ENCODE assay signal across 1 cellular context in the genomic region with DNA sequence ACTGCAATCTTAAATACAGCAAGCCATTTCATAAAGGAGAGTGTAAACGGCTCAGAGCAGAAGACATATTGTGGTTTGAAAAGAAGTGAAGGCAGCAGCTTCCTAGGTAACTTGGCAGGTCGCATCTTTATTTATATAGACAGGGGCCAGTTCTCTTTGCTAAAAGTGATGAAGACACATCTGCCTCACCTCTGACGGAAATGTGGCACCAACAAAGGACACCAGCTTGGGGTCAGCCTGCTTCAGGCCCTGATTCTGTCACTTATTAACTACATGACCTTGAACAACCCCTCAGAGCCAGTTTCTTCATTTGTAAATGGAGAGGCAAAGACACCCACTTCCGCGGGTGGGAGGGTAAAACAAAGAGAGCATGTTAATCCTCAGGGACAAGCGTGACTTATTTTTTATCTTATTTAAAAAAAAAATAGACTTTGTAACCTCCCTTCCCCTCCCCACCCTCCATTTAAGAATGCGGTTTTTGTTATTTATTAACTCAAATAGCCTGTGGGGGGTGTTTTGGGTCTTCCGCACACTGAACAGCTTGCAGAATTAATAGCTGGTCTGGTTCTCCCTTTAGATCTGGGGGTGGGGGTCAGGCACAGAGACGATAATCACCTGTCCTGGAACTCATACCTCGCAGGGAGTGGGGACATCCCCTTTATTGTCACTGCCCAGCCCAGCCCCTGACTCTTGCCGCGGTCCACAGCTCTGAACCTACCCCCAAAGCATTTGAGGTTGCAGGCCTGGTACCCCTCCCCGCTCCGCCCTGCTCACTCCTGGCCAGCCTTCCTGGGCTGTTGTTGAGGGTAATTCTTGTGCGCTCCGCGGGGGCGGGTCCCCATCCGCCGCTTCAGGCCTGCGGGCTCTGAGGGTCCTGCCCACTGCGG.
TF ChIP-seq lines count a peak whose summit lies in the region.

No MANE protein-coding gene starts in this region.

TF ChIP-seq in HepG2, 621 proteins besides CTCF, POLR2A, EP300 and RAD21 (continued from another document):
- peak; percentile 88 for TF ChIP-seq TEAD3 (CRISPR knock-in tag; optimal IDR thresholded peaks at IDR 0.05; ENCODE audit: borderline replicate concordance)
- peak; percentile 93 for TF ChIP-seq NKX3-1 (CRISPR knock-in tag; IDR thresholded peaks at IDR 0.05)
- 0 out of 2 replicates have a peak, but pooled peaks have one; percentile 57 for TF ChIP-seq ZFP90 (CRISPR knock-in tag; IDR thresholded peaks at IDR 0.05; ENCODE audit: borderline replicate concordance)
- peak; percentile 90 for TF ChIP-seq GFI1 (CRISPR knock-in tag; IDR thresholded peaks at IDR 0.05; ENCODE audit: borderline replicate concordance)
- TF ChIP-seq, protein P1, sequence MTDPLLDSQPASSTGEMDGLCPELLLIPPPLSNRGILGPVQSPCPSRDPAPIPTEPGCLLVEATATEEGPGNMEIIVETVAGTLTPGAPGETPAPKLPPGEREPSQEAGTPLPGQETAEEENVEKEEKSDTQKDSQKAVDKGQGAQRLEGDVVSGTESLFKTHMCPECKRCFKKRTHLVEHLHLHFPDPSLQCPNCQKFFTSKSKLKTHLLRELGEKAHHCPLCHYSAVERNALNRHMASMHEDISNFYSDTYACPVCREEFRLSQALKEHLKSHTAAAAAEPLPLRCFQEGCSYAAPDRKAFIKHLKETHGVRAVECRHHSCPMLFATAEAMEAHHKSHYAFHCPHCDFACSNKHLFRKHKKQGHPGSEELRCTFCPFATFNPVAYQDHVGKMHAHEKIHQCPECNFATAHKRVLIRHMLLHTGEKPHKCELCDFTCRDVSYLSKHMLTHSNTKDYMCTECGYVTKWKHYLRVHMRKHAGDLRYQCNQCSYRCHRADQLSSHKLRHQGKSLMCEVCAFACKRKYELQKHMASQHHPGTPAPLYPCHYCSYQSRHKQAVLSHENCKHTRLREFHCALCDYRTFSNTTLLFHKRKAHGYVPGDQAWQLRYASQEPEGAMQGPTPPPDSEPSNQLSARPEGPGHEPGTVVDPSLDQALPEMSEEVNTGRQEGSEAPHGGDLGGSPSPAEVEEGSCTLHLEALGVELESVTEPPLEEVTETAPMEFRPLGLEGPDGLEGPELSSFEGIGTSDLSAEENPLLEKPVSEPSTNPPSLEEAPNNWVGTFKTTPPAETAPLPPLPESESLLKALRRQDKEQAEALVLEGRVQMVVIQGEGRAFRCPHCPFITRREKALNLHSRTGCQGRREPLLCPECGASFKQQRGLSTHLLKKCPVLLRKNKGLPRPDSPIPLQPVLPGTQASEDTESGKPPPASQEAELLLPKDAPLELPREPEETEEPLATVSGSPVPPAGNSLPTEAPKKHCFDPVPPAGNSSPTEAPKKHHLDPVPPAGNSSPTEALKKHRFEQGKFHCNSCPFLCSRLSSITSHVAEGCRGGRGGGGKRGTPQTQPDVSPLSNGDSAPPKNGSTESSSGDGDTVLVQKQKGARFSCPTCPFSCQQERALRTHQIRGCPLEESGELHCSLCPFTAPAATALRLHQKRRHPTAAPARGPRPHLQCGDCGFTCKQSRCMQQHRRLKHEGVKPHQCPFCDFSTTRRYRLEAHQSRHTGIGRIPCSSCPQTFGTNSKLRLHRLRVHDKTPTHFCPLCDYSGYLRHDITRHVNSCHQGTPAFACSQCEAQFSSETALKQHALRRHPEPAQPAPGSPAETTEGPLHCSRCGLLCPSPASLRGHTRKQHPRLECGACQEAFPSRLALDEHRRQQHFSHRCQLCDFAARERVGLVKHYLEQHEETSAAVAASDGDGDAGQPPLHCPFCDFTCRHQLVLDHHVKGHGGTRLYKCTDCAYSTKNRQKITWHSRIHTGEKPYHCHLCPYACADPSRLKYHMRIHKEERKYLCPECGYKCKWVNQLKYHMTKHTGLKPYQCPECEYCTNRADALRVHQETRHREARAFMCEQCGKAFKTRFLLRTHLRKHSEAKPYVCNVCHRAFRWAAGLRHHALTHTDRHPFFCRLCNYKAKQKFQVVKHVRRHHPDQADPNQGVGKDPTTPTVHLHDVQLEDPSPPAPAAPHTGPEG (CRISPR knock-in tag; IDR thresholded peaks at IDR 0.05), result peak; percentile 69; the same call in 1 of the 2 replicates
- peak; percentile 86 for TF ChIP-seq FOXO1 (CRISPR knock-in tag; IDR thresholded peaks at IDR 0.05)
- TF ChIP-seq KDM1A (CRISPR knock-in tag; IDR thresholded peaks at IDR 0.05), result 0 out of 2 replicates have a peak, but pooled peaks have one; percentile 21
- TF ChIP-seq KLF6 (CRISPR knock-in tag; IDR thresholded peaks at IDR 0.05), result peak; percentile 64; the same call in 1 of the 2 replicates
